ENCODE assay signal across 24 cellular contexts in genomic region chr3:104461431-104461830, GRCh38.
A peak's percentile ranks its signal among the peaks of the same experiment; 100 is the strongest.
DNase-seq lines count a peak whose midpoint lies in the region; ATAC-seq, FAIRE-seq and TF ChIP-seq lines count a peak whose summit lies in the region.
"Had no signal": no experiment of that assay in that cellular context is flagged by ENCODE, and none has a peak within 500 bp of the region (broad histone marks: within the 10 kb centered on the region; RNA-seq: fewer than 3 reads in every experiment).

No MANE protein-coding gene starts in this region.

- H3K4me1 ChIP-seq in H1 (replicated peaks in 1 of 4; ENCODE audit: control insufficient read depth in 3 of 4, insufficient read depth in 4 of 4, low read length in 3 of 4), result peaks cover 0 to 7% (median 0%) of the 10 kb centered on the region in 4 experiments; a peak in 4 of 7 replicates
- H3K4me1 ChIP-seq in mesenchymal stem cell (ENCODE audit: control insufficient read depth, insufficient read depth, low read depth, low read length), result no peaks in the 10 kb centered on the region
- H3K4me1 ChIP-seq: pancreas, Peyer's patch had no signal

- no peak overlapping the region for H3K4me2 ChIP-seq in H1 (ENCODE audit: insufficient read depth in 1 of 2, low read depth in 2 of 2, low read length in 2 of 2)
- no peak overlapping the region for H3K4me2 ChIP-seq in mesenchymal stem cell (ENCODE audit: low read length, poor library complexity, severe bottlenecking)

- no peaks in the 10 kb centered on the region for H3K79me2 ChIP-seq in H1 (ENCODE audit: control insufficient read depth in 1 of 2, insufficient read depth in 2 of 2, low read length in 2 of 2)

- no peaks in the 10 kb centered on the region for H4K20me1 ChIP-seq in H1 (replicated peaks in 1 of 2; ENCODE audit: control insufficient read depth in 1 of 2, insufficient read depth in 2 of 2, low read length in 2 of 2)

- POLR2A ChIA-PET in H1 (lab: Charles Lee; ENCODE audit: partially characterized antibody), result no interaction called here

- no peaks in the 10 kb centered on the region for H3K79me1 ChIP-seq in H1 (ENCODE audit: low read depth, low read length)
- H3K79me1 ChIP-seq in mesenchymal stem cell (replicated peaks; ENCODE audit: low read length, poor library complexity, severe bottlenecking), result no peaks in the 10 kb centered on the region

- CTCF ChIA-PET in H1 (lab: Charles Lee; ENCODE audit: partially characterized antibody), result interaction anchor here (0.6 to 2.5 kb wide), 13 partner anchors 8 to 1983 kb away, joined by 3 to 16 read pairs (median 3); no protein-coding TSS in a partner anchor

- no peak for FAIRE-seq in H1 (lab: Jason Lieb, UNC)
- FAIRE-seq: G401.6, HTR-8/SVneo, pancreas had no signal

- WGBS in H1 (ENCODE audit: extremely low coverage in 1 of 2, insufficient coverage in 1 of 2, insufficient read length in 1 of 2, insufficient replicate concordance in 2 of 2, low coverage in 1 of 2, low lambda C conversion rate in 2 of 2, missing lambda C conversion rate in 1 of 2), 2 experiments, result 81% methylated on average over 1 of the region's 1 CpG; no CpG with 5 or more reads in 1 of the 2 experiments
- WGBS in mesenchymal stem cell, result 86% methylated on average over 1 of the region's 1 CpG

- H3K4me3 ChIP-seq in H1 (ENCODE audit: extremely low read depth in 1 of 4, insufficient read depth in 2 of 4, low read depth in 3 of 4, low read length in 4 of 4) (no peak overlapping the region), mesenchymal stem cell (ENCODE audit: insufficient read depth in 1 of 2, low read depth in 1 of 2, low read length in 2 of 2) (no peak overlapping the region)
- H3K4me3 ChIP-seq: dorsolateral prefrontal cortex, pancreas, Peyer's patch had no signal

- H2BK120ac ChIP-seq in H1 (replicated peaks; ENCODE audit: low read depth, low read length) (no peak overlapping the region), mesenchymal stem cell (ENCODE audit: low read depth, low read length) (no peak overlapping the region)

- DNase-seq in NCI-H82 (lab: John Stamatoyannopoulos, UW) (peak; percentile 15), NCI-H82 treated with DMSO at 0.1 percent for 48 hours (lab: John Stamatoyannopoulos, UW; ENCODE audit: unreplicated experiment) (no peak), H1 (ENCODE audit: low read depth in 1 of 2, low spot score in 2 of 2) (no peak), mesenchymal stem cell (no peak), substantia nigra (lab: John Stamatoyannopoulos, UW) (no peak), left colon (no peak)
- DNase-seq: activated CD4-positive, alpha-beta T cell treated with anti-CD3 and anti-CD28 coated beads for 1 hour; activated gamma-delta T cell treated with Interleukin-2 at 50 U/mL for 16 hours; activated naive CD8-positive, alpha-beta T cell treated with anti-CD3 and anti-CD28 coated beads, Interleukin-2, amount 50 U/mL, for 24 hours; dorsolateral prefrontal cortex; KBM-7; NCI-H1105; NCI-H187 treated with DMSO at 0.1 percent for 48 hours; NCI-H526; nephron progenitor cell; pancreas; Peyer's patch; stimulated activated CD4-positive, alpha-beta T cell treated with anti-CD3 and anti-CD28 coated beads, Interleukin-4, amount 100 ng/mL, for 4 hours; stimulated activated naive B cell treated with anti-CD40 and anti-IgM and Interleukin-4, amounts not matched to agents 10 μg/mL and 1 μg/mL and 100 μg/mL, for 72 hours; T-helper 1 cell had no signal

- no peak overlapping the region for H2AK5ac ChIP-seq in H1 (ENCODE audit: low read depth, low read length)
- no peak overlapping the region for H2AK5ac ChIP-seq in mesenchymal stem cell (ENCODE audit: low read length, severe bottlenecking)

- H4K8ac ChIP-seq in H1 (ENCODE audit: extremely low read depth, insufficient read depth, low read length) (no peak overlapping the region), mesenchymal stem cell (ENCODE audit: low read length) (no peak overlapping the region)

- H3K9ac ChIP-seq in H1 (replicated peaks in 1 of 4; ENCODE audit: extremely low read depth in 1 of 4, low read depth in 3 of 4, low read length in 3 of 4) (no peak overlapping the region; a peak in 1 of 7 replicates), mesenchymal stem cell (ENCODE audit: low read length) (no peak overlapping the region)

- no peak overlapping the region for H3K14ac ChIP-seq in H1 (ENCODE audit: insufficient read length)
- H3K14ac ChIP-seq in mesenchymal stem cell (ENCODE audit: low read length in 2 of 2), result no peak overlapping the region

- TF ChIP-seq POLR2A in H1 (IDR thresholded peaks at IDR 0.05; ENCODE audit: control extremely low read depth in 1 of 2, low read depth in 2 of 2, low read length in 2 of 2), result no peak

- no peak overlapping the region for H3K56ac ChIP-seq in H1 (replicated peaks; ENCODE audit: insufficient read length, low read depth, low read length)

- H3K23ac ChIP-seq in H1 (ENCODE audit: insufficient read length) (no peak overlapping the region), mesenchymal stem cell (ENCODE audit: low read length in 2 of 2) (no peak overlapping the region)

- H3K27me3 ChIP-seq in H1 (replicated peaks in 1 of 4; ENCODE audit: control insufficient read depth in 3 of 4, extremely low read depth in 1 of 4, insufficient read depth in 3 of 4, low read length in 3 of 4) (no peaks in the 10 kb centered on the region), mesenchymal stem cell (ENCODE audit: control insufficient read depth in 1 of 2, insufficient read depth in 1 of 2, low read length in 2 of 2) (no peaks in the 10 kb centered on the region)
- H3K27me3 ChIP-seq: dorsolateral prefrontal cortex, pancreas, Peyer's patch had no signal

- H4K5ac ChIP-seq in H1 (ENCODE audit: insufficient read length, low read depth, low read length), result no peak overlapping the region

- H3K23me2 ChIP-seq in H1 (ENCODE audit: low read depth, low read length), result no peaks in the 10 kb centered on the region

- H2BK5ac ChIP-seq in H1 (ENCODE audit: low read depth, low read length) (no peak overlapping the region), mesenchymal stem cell (ENCODE audit: low read depth, low read length, poor library complexity, severe bottlenecking) (no peak overlapping the region)

- H3K18ac ChIP-seq in H1 (ENCODE audit: extremely low read depth, low read length) (no peak overlapping the region), mesenchymal stem cell (ENCODE audit: low read depth in 1 of 2, low read length in 2 of 2) (no peak overlapping the region)

- no peak overlapping the region; the same call in 1 of the 2 replicates for H2BK20ac ChIP-seq in H1 (ENCODE audit: low read length)

- H2BK15ac ChIP-seq in H1 (ENCODE audit: low read length) (no peak overlapping the region), mesenchymal stem cell (ENCODE audit: low read depth, poor library complexity, severe bottlenecking) (no peak overlapping the region)

- ATAC-seq in GM21528 (IDR thresholded peaks at IDR 0.05; ENCODE audit: low FRiP score, unreplicated experiment), result no peak
- no peak for ATAC-seq in left colon
- no peak for ATAC-seq in HG03095 (IDR thresholded peaks at IDR 0.05; ENCODE audit: unreplicated experiment)
- ATAC-seq: activated naive CD8-positive, alpha-beta T cell treated with anti-CD3 and anti-CD28 coated beads, Interleukin-2, amount 50 U/mL, for 24 hours; stimulated activated naive B cell treated with anti-CD40 and anti-IgM and Interleukin-4, amounts not matched to agents 10 μg/mL and 1 μg/mL and 100 μg/mL, for 72 hours had no signal

- H3K27ac ChIP-seq in H1 (ENCODE audit: low read depth, low read length) (no peak overlapping the region), mesenchymal stem cell (ENCODE audit: low read length, poor library complexity, severe bottlenecking) (peak overlapping the region; percentile 75), substantia nigra (ENCODE audit: low read depth, low read length, poor library complexity, severe bottlenecking) (peak overlapping the region; percentile 42)
- H3K27ac ChIP-seq: pancreas, Peyer's patch had no signal

- H3K36me3 ChIP-seq in H1 (ENCODE audit: control insufficient read depth in 2 of 4, insufficient read depth in 4 of 4, low read length in 3 of 4) (no peaks in the 10 kb centered on the region), mesenchymal stem cell (ENCODE audit: control insufficient read depth in 1 of 2, insufficient read depth in 2 of 2, low read depth in 1 of 2, low read length in 2 of 2) (no peaks in the 10 kb centered on the region)
- H3K36me3 ChIP-seq: pancreas, Peyer's patch had no signal

- no peak overlapping the region; the same call in 1 of the 2 replicates for H2AFZ ChIP-seq in H1 (ENCODE audit: low read length)
- H2AFZ ChIP-seq in mesenchymal stem cell (ENCODE audit: low read depth, low read length), result no peak overlapping the region

- H4K91ac ChIP-seq in H1 (replicated peaks; ENCODE audit: insufficient read length, low read length) (no peak overlapping the region), mesenchymal stem cell (ENCODE audit: low read length) (no peak overlapping the region)

- intact Hi-C loops in left colon (cut with DNase I, micrococcal nuclease), result no loop called here

- H3K4ac ChIP-seq in H1 (replicated peaks; ENCODE audit: insufficient read length, low read depth, low read length) (no peak overlapping the region), mesenchymal stem cell (ENCODE audit: low read depth in 1 of 2, low read length in 2 of 2) (no peak overlapping the region)

- no peak for TF ChIP-seq CTCF in H1 (IDR thresholded peaks at IDR 0.05; ENCODE audit: control extremely low read depth in 1 of 3, insufficient read depth in 1 of 3, low read depth in 1 of 3, low read length in 3 of 3)

- H2BK12ac ChIP-seq in H1 (ENCODE audit: low read depth, low read length) (0 out of 2 replicates have a peak overlapping the region, but pooled peaks have one; percentile 18), mesenchymal stem cell (ENCODE audit: low read length in 2 of 2) (no peak overlapping the region)

- no peak for TF ChIP-seq EP300 in H1 (IDR thresholded peaks at IDR 0.05; ENCODE audit: borderline replicate concordance in 1 of 2, low read depth in 2 of 2, low read length in 2 of 2)

- TF ChIP-seq RAD21 in H1 (IDR thresholded peaks at IDR 0.05 in 1 of 2, conservative IDR thresholded peaks at IDR 0.05 in 1 of 2; ENCODE audit: low read depth in 2 of 2, low read length in 2 of 2), result no peak

- H3K9me3 ChIP-seq in H1 (ENCODE audit: insufficient read depth in 2 of 2, low read depth in 1 of 2, low read length in 1 of 2) (no peaks in the 10 kb centered on the region; a peak in 1 of 4 replicates), mesenchymal stem cell (ENCODE audit: control insufficient read depth, low read length) (peaks cover 4% of the 10 kb centered on the region)
- H3K9me3 ChIP-seq: pancreas had no signal

TF ChIP-seq in H1, 55 proteins besides CTCF, POLR2A, EP300 and RAD21 (continues in another document):
- TF ChIP-seq BRCA1 (IDR thresholded peaks at IDR 0.05; ENCODE audit: low read depth, low read length) (no peak), SAP30 (IDR thresholded peaks at IDR 0.05; ENCODE audit: insufficient read depth, insufficient replicate concordance, low read length) (no peak), CHD2 (IDR thresholded peaks at IDR 0.05; ENCODE audit: low read length) (no peak), BCL11A (IDR thresholded peaks at IDR 0.05; ENCODE audit: low read depth in 2 of 2, low read length in 2 of 2) (no peak), TAF1 (IDR thresholded peaks at IDR 0.05; ENCODE audit: low read depth, low read length) (no peak), KDM5A (IDR thresholded peaks at IDR 0.05; ENCODE audit: low read length) (no peak), SIX5 (IDR thresholded peaks at IDR 0.05; ENCODE audit: low read depth, low read length) (no peak)
